Comparison of ENCODE assay signal across 2 cellular contexts in genomic region chr10:47364911-47365310, GRCh38.
TF ChIP-seq lines count a peak whose summit lies in the region.

No MANE protein-coding gene starts in this region.

TF ChIP-seq in GM23338, 12 proteins besides CTCF, POLR2A, EP300 and RAD21 (continued from another document):
- no peak for TF ChIP-seq NANOG (IDR thresholded peaks at IDR 0.05; ENCODE audit: borderline replicate concordance)
- no peak for TF ChIP-seq REST (IDR thresholded peaks at IDR 0.05; ENCODE audit: unreplicated experiment)

TF ChIP-seq in WTC11, 78 proteins besides CTCF, POLR2A, EP300 and RAD21 (continued from another document):
- TF ChIP-seq MXD4 (CRISPR knock-in tag; IDR thresholded peaks at IDR 0.05; ENCODE audit: borderline replicate concordance) (no peak), JAZF1 (CRISPR knock-in tag; IDR thresholded peaks at IDR 0.05) (no peak), ZNF317 (CRISPR knock-in tag; IDR thresholded peaks at IDR 0.05; ENCODE audit: borderline replicate concordance, low read depth) (no peak), HMGA2 (CRISPR knock-in tag; IDR thresholded peaks at IDR 0.05) (no peak), NR1H2 (CRISPR knock-in tag; IDR thresholded peaks at IDR 0.05) (no peak), ZNF671 (CRISPR knock-in tag; IDR thresholded peaks at IDR 0.05) (no peak)
- TF ChIP-seq, protein P1, sequence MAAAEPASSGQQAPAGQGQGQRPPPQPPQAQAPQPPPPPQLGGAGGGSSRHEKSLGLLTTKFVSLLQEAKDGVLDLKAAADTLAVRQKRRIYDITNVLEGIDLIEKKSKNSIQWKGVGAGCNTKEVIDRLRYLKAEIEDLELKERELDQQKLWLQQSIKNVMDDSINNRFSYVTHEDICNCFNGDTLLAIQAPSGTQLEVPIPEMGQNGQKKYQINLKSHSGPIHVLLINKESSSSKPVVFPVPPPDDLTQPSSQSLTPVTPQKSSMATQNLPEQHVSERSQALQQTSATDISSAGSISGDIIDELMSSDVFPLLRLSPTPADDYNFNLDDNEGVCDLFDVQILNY (CRISPR knock-in tag; IDR thresholded peaks at IDR 0.05): no peak
- TF ChIP-seq, protein P2, sequence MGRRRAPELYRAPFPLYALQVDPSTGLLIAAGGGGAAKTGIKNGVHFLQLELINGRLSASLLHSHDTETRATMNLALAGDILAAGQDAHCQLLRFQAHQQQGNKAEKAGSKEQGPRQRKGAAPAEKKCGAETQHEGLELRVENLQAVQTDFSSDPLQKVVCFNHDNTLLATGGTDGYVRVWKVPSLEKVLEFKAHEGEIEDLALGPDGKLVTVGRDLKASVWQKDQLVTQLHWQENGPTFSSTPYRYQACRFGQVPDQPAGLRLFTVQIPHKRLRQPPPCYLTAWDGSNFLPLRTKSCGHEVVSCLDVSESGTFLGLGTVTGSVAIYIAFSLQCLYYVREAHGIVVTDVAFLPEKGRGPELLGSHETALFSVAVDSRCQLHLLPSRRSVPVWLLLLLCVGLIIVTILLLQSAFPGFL (CRISPR knock-in tag; IDR thresholded peaks at IDR 0.05; ENCODE audit: borderline replicate concordance): no peak
